Comparison of ENCODE assay signal across 9 cellular contexts in the genomic region with DNA sequence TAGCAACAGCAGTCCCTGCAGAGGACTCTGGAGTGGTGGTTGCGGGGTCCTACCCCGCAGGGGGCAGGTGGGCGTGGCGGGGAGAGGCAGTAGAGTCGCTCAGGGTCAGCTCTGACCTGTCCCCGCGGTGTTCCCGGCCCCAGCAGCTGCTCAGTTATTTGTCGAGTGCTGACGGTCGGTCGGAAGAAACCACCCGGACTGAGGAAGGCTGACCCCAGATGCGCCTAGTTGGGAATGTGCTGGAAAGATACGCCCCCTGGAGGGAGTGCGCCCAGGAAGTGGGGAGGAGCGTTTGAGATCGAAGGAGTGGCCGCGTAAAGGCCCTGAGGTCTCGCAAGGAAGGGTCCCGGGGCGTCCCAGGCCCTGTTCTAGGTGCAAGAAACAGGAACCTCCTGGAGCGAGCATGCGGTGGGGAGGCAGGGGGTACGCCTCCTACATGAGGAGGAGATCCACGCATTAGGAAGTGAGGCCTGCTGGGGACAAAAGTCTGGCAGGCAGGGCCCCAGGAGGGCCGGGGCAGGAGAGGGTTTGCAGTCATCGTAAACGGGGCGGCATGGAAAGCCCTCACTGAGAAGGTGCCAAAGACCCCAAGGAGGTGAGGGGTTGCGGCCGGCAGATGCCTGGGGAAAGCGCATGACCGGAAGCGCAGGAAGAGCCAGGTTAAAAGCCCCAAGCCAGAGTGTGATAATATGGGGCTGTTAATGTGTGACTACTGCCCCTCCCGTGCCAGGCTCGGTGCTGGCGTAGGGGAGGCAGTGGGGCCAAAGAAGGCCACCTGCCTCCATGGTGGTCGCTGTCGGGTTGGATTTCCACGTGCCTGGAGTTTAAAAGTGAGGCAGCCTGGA. TPM values are rescaled to one million over a fixed set of nuclear protein-coding genes. Genes with fewer than 3 reads are reported as not detected.
DNase-seq lines count a peak whose midpoint lies in the region; ATAC-seq and TF ChIP-seq lines count a peak whose summit lies in the region.
"Had no signal": no experiment of that assay in that cellular context is flagged by ENCODE, and none has a peak within 500 bp of the region (broad histone marks: within the 10 kb centered on the region; RNA-seq: fewer than 3 reads in every experiment).

No MANE protein-coding gene starts in this region.

- no peaks in the 10 kb centered on the region for H3K27me3 ChIP-seq in ascending aorta
- H3K27me3 ChIP-seq in iPS-18a (ENCODE audit: control insufficient read depth, insufficient read depth, low read length): peaks cover 65% of the 10 kb centered on the region

- peaks cover 0 to 23% of the 10 kb centered on the region in 2 donors for H3K4me1 ChIP-seq in ascending aorta
- peaks cover 11% of the 10 kb centered on the region for H3K4me1 ChIP-seq in iPS-18a (ENCODE audit: control insufficient read depth, low read depth, low read length)

- no peaks in the 10 kb centered on the region for H3K36me3 Mint-ChIP-seq in T-helper 1 cell treated with Interleukin-12 subunit alpha and Interleukin-12 subunit beta and Interleukin-4 antibody, amounts not matched to agents 30 μg/mL and 1 μg/mL, for 36 hours (ENCODE audit: low read depth)

- H3K9me3 Mint-ChIP-seq in T-helper 1 cell treated with Interleukin-12 subunit alpha and Interleukin-12 subunit beta and Interleukin-4 antibody, amounts not matched to agents 30 μg/mL and 1 μg/mL, for 36 hours: no peaks in the 10 kb centered on the region

- ATAC-seq in GM21360 (IDR thresholded peaks at IDR 0.05; ENCODE audit: unreplicated experiment): no peak

- peak overlapping the region; percentile 72 to 77 for H3K27ac ChIP-seq in ascending aorta
- H3K27ac ChIP-seq in iPS-18a (ENCODE audit: low read length): no peak overlapping the region
- peak overlapping the region in 7 of 21 experiments; percentile 3 to 56 (median 11) for H3K27ac ChIP-seq in skin epidermis

- DNase-seq in T-helper 1 cell (no peak), ascending aorta (ENCODE audit: low spot score in 2 of 2) (no peak), posterior vena cava (ENCODE audit: low spot score) (no peak)
- DNase-seq in activated effector memory CD4-positive, alpha-beta T cell treated with Interleukin-2 at 50 U/mL for 16 hours: no peak

- no peak overlapping the region for H3K9ac ChIP-seq in iPS-18a (ENCODE audit: low read length)

- peak overlapping the region; percentile 46 to 62 for H3K4me3 ChIP-seq in ascending aorta
- H3K4me3 ChIP-seq in iPS-18a (ENCODE audit: low read length): peak overlapping the region; percentile 58
- peak overlapping the region in 6 of 7 experiments; percentile 1 to 40 (median 11) for H3K4me3 ChIP-seq in skin epidermis

- no peaks in the 10 kb centered on the region for H3K9me3 ChIP-seq in ascending aorta
- H3K9me3 ChIP-seq in iPS-18a (ENCODE audit: control insufficient read depth, low read depth, low read length): no peaks in the 10 kb centered on the region

- intact Hi-C loops in ascending aorta (cut with DNase I) (no loop called here), posterior vena cava (cut with DNase I) (loop anchor here in 1 of 2 donors (2.0 kb wide), 1 partner anchor 83 kb away; no protein-coding TSS in a partner anchor)

- peaks cover 78% of the 10 kb centered on the region for H3K27me3 Mint-ChIP-seq in T-helper 1 cell treated with Interleukin-12 subunit alpha and Interleukin-12 subunit beta and Interleukin-4 antibody, amounts not matched to agents 30 μg/mL and 1 μg/mL, for 36 hours (ENCODE audit: low read depth)

- no peak overlapping the region for H3K27ac Mint-ChIP-seq in T-helper 1 cell treated with Interleukin-12 subunit alpha and Interleukin-12 subunit beta and Interleukin-4 antibody, amounts not matched to agents 30 μg/mL and 1 μg/mL, for 36 hours

- H3K4me1 Mint-ChIP-seq in T-helper 1 cell treated with Interleukin-12 subunit alpha and Interleukin-12 subunit beta and Interleukin-4 antibody, amounts not matched to agents 30 μg/mL and 1 μg/mL, for 36 hours (ENCODE audit: low read depth): peaks cover 8% of the 10 kb centered on the region

- no peak for TF ChIP-seq CTCF in ascending aorta (IDR thresholded peaks at IDR 0.05)

- H3K36me3 ChIP-seq in ascending aorta: no peaks in the 10 kb centered on the region
- H3K36me3 ChIP-seq in iPS-18a (ENCODE audit: control insufficient read depth, low read depth, low read length): no peaks in the 10 kb centered on the region

- peak overlapping the region; percentile 39 for H3K4me3 Mint-ChIP-seq in T-helper 1 cell treated with Interleukin-12 subunit alpha and Interleukin-12 subunit beta and Interleukin-4 antibody, amounts not matched to agents 30 μg/mL and 1 μg/mL, for 36 hours

RNA-seq across cellular contexts. Expression of gene CCDC8, which starts 9.1 kb away (rescaled TPM):
- total RNA-seq in ascending aorta (10.0 TPM), posterior vena cava (10 to 100 TPM; 11.7 to 17.7 TPM)
- total RNA-seq: T-helper 2 cell treated with Interferon-gamma antibody and Interleukin-4, amounts not matched to agents 100 ng/mL and 5 ng/mL, for 36 hours had no signal

RNA-seq across cellular contexts. Expression of gene PNMA8C, which starts 24.5 kb away (rescaled TPM):
- total RNA-seq in ascending aorta: 0.53 TPM
- 1 to 10 TPM in 1 of 2 donors, under 1 TPM in 1; 0.37 to 1.2 TPM for total RNA-seq in posterior vena cava
- total RNA-seq: T-helper 2 cell treated with Interferon-gamma antibody and Interleukin-4, amounts not matched to agents 100 ng/mL and 5 ng/mL, for 36 hours had no signal

RNA-seq across cellular contexts. Expression of gene PPP5C, which starts 57.4 kb away (rescaled TPM):
- total RNA-seq in ascending aorta: 96.1 TPM
- 10 to 100 TPM; 44.3 to 46.8 TPM for total RNA-seq in posterior vena cava
